In the genomic region with DNA sequence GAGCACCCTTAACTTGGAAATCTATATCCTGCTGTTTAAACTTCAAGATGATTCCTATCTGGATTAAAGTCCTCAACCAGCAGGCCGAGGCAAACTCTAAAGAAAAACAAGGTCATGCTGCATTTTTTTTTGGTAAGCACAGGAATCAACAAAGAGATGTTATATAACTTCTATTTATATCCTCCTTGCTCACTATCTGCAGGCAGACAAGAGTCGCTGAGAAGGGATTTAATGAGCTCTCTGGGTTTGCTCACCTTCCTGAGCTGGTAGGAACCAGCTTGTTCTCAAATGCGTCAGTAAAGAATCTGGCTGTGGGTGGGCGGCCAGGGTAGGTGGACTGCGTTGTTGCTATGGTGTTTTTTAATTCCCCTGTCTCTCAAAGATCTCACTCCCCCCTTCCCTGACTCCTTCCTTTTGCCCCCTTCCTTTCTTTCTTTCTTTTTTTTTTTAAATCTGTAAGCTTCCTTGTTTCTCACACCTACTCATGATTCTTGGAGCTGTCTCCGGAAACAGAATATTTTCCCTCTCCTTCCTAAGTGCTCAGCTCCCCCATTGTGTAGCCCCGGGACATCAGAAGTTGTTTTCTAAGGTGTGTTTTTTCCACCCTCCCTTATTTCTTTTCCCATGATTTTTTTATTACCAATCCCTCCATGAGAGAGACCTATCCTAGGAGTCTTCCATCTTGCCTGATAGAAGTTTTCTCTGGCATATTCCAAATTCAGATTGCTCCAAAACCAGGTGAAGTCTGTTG, we compare ENCODE assay signal across 8 cellular contexts.
DNase-seq lines count a peak whose midpoint lies in the region; TF ChIP-seq lines count a peak whose summit lies in the region.

No MANE protein-coding gene starts in this region.

- POLR2A ChIA-PET in CD8-positive, alpha-beta memory T cell (lab: Charles Lee), result no interaction called here

- H3K27ac ChIP-seq in skin epidermis, result peak overlapping the region in 20 of 21 experiments; percentile 20 to 90 (median 80)
- no peak overlapping the region for H3K27ac ChIP-seq in CD8-positive, alpha-beta memory T cell (ENCODE audit: low read depth, low read length)

- peaks cover 18% of the 10 kb centered on the region for H3K4me1 ChIP-seq in CD8-positive, alpha-beta memory T cell (ENCODE audit: insufficient read depth, low read length)

- no peaks in the 10 kb centered on the region for H3K27me3 ChIP-seq in CD8-positive, alpha-beta memory T cell (ENCODE audit: insufficient read depth, low read length, poor library complexity, severe bottlenecking)

- CTCF ChIA-PET in CD8-positive, alpha-beta memory T cell (lab: Charles Lee), result interaction anchor here (0.7 kb wide), 1 partner anchor 31 kb away, joined by 3 read pairs; no protein-coding TSS in a partner anchor

- H3K36me3 ChIP-seq in CD8-positive, alpha-beta memory T cell (ENCODE audit: insufficient read depth, low read length), result peaks cover 3% of the 10 kb centered on the region

- H3K27ac Mint-ChIP-seq in IgD-negative memory B cell, result peak overlapping the region in 2 of 3 donors; percentile 63 to 83
- H3K27ac Mint-ChIP-seq in CD8-positive, alpha-beta memory T cell, result peak overlapping the region in 1 of 8 donors; percentile 66

- H3K27me3 Mint-ChIP-seq in IgD-negative memory B cell, result no peaks in the 10 kb centered on the region
- H3K27me3 Mint-ChIP-seq in CD8-positive, alpha-beta memory T cell, result no peaks in the 10 kb centered on the region

- peak overlapping the region in 1 of 7 experiments; percentile 1 for H3K4me3 ChIP-seq in skin epidermis
- no peak overlapping the region for H3K4me3 ChIP-seq in CD8-positive, alpha-beta memory T cell (ENCODE audit: low read length)

- no peaks in the 10 kb centered on the region for H3K9me3 ChIP-seq in CD8-positive, alpha-beta memory T cell (ENCODE audit: low read length)

- H3K36me3 Mint-ChIP-seq in IgD-negative memory B cell, result peaks cover 5% of the 10 kb centered on the region
- peaks cover 8 to 64% (median 18%) of the 10 kb centered on the region in 3 donors for H3K36me3 Mint-ChIP-seq in CD8-positive, alpha-beta memory T cell

- H3K9me3 Mint-ChIP-seq in IgD-negative memory B cell, result no peaks in the 10 kb centered on the region
- no peaks in the 10 kb centered on the region for H3K9me3 Mint-ChIP-seq in CD8-positive, alpha-beta memory T cell

- TF ChIP-seq POLR2A in erythroblast (IDR thresholded peaks at IDR 0.05; ENCODE audit: low read length), result no peak

- peaks cover 13 to 22% (median 21%) of the 10 kb centered on the region in 3 donors for H3K4me1 Mint-ChIP-seq in IgD-negative memory B cell
- peaks cover 12 to 20% (median 20%) of the 10 kb centered on the region in 3 donors for H3K4me1 Mint-ChIP-seq in CD8-positive, alpha-beta memory T cell

- peak overlapping the region in 2 of 4 donors; percentile 12 to 78 for H3K4me3 Mint-ChIP-seq in IgD-negative memory B cell
- no peak overlapping the region for H3K4me3 Mint-ChIP-seq in CD8-positive, alpha-beta memory T cell

- DNase-seq in amygdala (lab: John Stamatoyannopoulos, UW), result peak in 36 of 56 donors; percentile 4 to 81 (median 39)
- DNase-seq in islet precursor cell, result peak; percentile 63
- DNase-seq in NCI-H69 (lab: John Stamatoyannopoulos, UW), result no peak
- DNase-seq in DMS79 treated with DMSO at 0.1 percent for 48 hours (lab: John Stamatoyannopoulos, UW), result no peak
- no peak for DNase-seq in erythroblast (lab: John Stamatoyannopoulos, UW)
- no peak for DNase-seq in CD8-positive, alpha-beta memory T cell

Comparison
In these comparisons a context has a peak if more than half of its experiments do, and no peak if none do; other contexts are left out.
1. DNase-seq: peak in amygdala (36 of 56) and islet precursor cell (single experiment); none in NCI-H69 (single experiment), DMS79 treated with DMSO at 0.1 percent for 48 hours (single experiment), erythroblast (0 of 2) and CD8-positive, alpha-beta memory T cell (0 of 5).